In the genomic region with DNA sequence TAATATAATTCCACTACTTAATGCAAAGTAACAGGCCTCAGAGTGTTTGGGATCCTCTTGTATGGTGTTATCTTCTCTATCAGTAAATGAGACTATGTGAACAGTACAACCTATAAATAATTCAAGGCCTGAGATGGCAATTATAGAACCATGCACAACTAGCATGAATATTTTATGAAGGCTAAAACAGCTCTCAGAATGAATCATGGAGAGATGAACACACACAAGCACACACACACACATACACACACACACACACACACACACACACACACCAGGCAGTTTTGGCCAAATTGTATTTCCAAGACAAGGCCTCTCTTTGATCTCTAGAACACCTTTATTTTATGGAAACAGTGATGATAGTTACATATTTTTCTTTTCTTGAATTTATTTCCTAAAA, we compare ENCODE assay signal across 11 cellular contexts.
DNase-seq lines count a peak whose midpoint lies in the region; ATAC-seq and TF ChIP-seq lines count a peak whose summit lies in the region.
"Had no signal": no experiment of that assay in that cellular context is flagged by ENCODE, and none has a peak within 500 bp of the region (broad histone marks: within the 10 kb centered on the region; RNA-seq: fewer than 3 reads in every experiment).

No MANE protein-coding gene starts in this region.

- H3T11ph ChIP-seq in H9 (ENCODE audit: low read length), result no peak overlapping the region

- H3K14ac ChIP-seq in H9 (ENCODE audit: insufficient read depth, low read length), result no peak overlapping the region

- peaks cover 19% of the 10 kb centered on the region; the same call in 1 of the 2 replicates for H3F3A ChIP-seq in GM23248 (ENCODE audit: insufficient read depth)

- no peak overlapping the region for H3K56ac ChIP-seq in H9 (ENCODE audit: insufficient read length, low read depth, low read length)

- H3K4me3 ChIP-seq in CD4-positive, alpha-beta memory T cell (ENCODE audit: low read length in 2 of 2), result peak overlapping the region; percentile 11 to 34
- peak overlapping the region; percentile 66 for H3K4me3 ChIP-seq in GM23248

- H3K4me1 ChIP-seq in CD4-positive, alpha-beta memory T cell (ENCODE audit: insufficient read depth, low read length), result peaks cover 13% of the 10 kb centered on the region
- peaks cover 36% of the 10 kb centered on the region for H3K4me1 ChIP-seq in GM23248 (ENCODE audit: insufficient read depth)
- no peaks in the 10 kb centered on the region; the same call in 1 of the 2 replicates for H3K4me1 ChIP-seq in H9 (ENCODE audit: insufficient read depth, low read length)

- ATAC-seq in activated T-helper 17 cell treated with anti-CD3 and anti-CD28 coated beads, Interleukin-2, amount 50 U/mL, for 72 hours (replicated peaks), result peak; percentile 43
- no peak for ATAC-seq in naive thymus-derived CD8-positive, alpha-beta T cell
- no peak for ATAC-seq in HG03025 (IDR thresholded peaks at IDR 0.05; ENCODE audit: low FRiP score, unreplicated experiment)
- no peak for ATAC-seq in GM21447 (IDR thresholded peaks at IDR 0.05; ENCODE audit: unreplicated experiment)
- ATAC-seq: Panc1 had no signal

- no peak overlapping the region for H3K18ac ChIP-seq in H9 (ENCODE audit: insufficient read length, low read depth, low read length)

- no peaks in the 10 kb centered on the region for H3K36me3 Mint-ChIP-seq in CD4-positive, alpha-beta memory T cell
- no peaks in the 10 kb centered on the region for H3K36me3 Mint-ChIP-seq in activated T-helper 17 cell treated with anti-CD3 and anti-CD28 coated beads, Interleukin-2, amount 50 U/mL, for 72 hours (ENCODE audit: low read depth)
- no peaks in the 10 kb centered on the region for H3K36me3 Mint-ChIP-seq in naive thymus-derived CD8-positive, alpha-beta T cell
- no peaks in the 10 kb centered on the region for H3K36me3 Mint-ChIP-seq in H9 (ENCODE audit: insufficient read depth in 1 of 3, low read depth in 3 of 3)

- H2BK15ac ChIP-seq in H9 (ENCODE audit: low read depth, low read length), result no peak overlapping the region

- H3K9me3 ChIP-seq in CD4-positive, alpha-beta memory T cell (ENCODE audit: control insufficient read depth in 1 of 2, low read length in 2 of 2), result no peaks in the 10 kb centered on the region
- no peaks in the 10 kb centered on the region for H3K9me3 ChIP-seq in GM23248 (ENCODE audit: low read depth)
- H3K9me3 ChIP-seq in H9 (ENCODE audit: control insufficient read depth, low read depth, low read length), result no peaks in the 10 kb centered on the region

- POLR2A ChIA-PET in CD4-positive, alpha-beta memory T cell (lab: Charles Lee; ENCODE audit: partially characterized antibody), result interaction anchor here (0.9 to 1.5 kb wide), 2 partner anchors 29 to 61 kb away, joined by 3 to 4 read pairs; no protein-coding TSS in a partner anchor
- POLR2A ChIA-PET in naive thymus-derived CD8-positive, alpha-beta T cell (lab: Charles Lee), result interaction anchor here (0.7 kb wide), 1 partner anchor 37 kb away, joined by 4 read pairs; no protein-coding TSS in a partner anchor

- H4K91ac ChIP-seq in H9 (ENCODE audit: insufficient read length, low read depth, low read length), result no peak overlapping the region

- H3K4me1 Mint-ChIP-seq in CD4-positive, alpha-beta memory T cell, result peaks cover 14 to 24% (median 19%) of the 10 kb centered on the region in 4 donors
- peaks cover 16% of the 10 kb centered on the region for H3K4me1 Mint-ChIP-seq in activated T-helper 17 cell treated with anti-CD3 and anti-CD28 coated beads, Interleukin-2, amount 50 U/mL, for 72 hours
- H3K4me1 Mint-ChIP-seq in naive thymus-derived CD8-positive, alpha-beta T cell, result peaks cover 1 to 43% (median 24%) of the 10 kb centered on the region in 4 donors
- peaks cover 12 to 15% of the 10 kb centered on the region in 2 experiments for H3K4me1 Mint-ChIP-seq in H9

- H3K9ac ChIP-seq in GM23248, result peak overlapping the region; percentile 46
- no peak overlapping the region for H3K9ac ChIP-seq in H9 (ENCODE audit: extremely low read depth, insufficient read length, low read length)

- H3K4me3 Mint-ChIP-seq in CD4-positive, alpha-beta memory T cell, result peak overlapping the region; percentile 77 to 95 (median 87)
- H3K4me3 Mint-ChIP-seq in activated T-helper 17 cell treated with anti-CD3 and anti-CD28 coated beads, Interleukin-2, amount 50 U/mL, for 72 hours, result peak overlapping the region; percentile 40
- H3K4me3 Mint-ChIP-seq in naive thymus-derived CD8-positive, alpha-beta T cell, result peak overlapping the region; percentile 63 to 89 (median 84)
- H3K4me3 Mint-ChIP-seq in H9, result no peak overlapping the region
- H3K4me3 Mint-ChIP-seq: dendritic cell treated with granulocyte-macrophage colony-stimulating factor and Interleukin-4, amounts not matched to agents 40 ng/mL and 50 ng/mL, for 4 days had no signal

- no peak overlapping the region for H3K4ac ChIP-seq in H9 (ENCODE audit: low read depth, low read length)

- no peak overlapping the region for H2BK20ac ChIP-seq in H9 (ENCODE audit: low read depth, low read length, poor library complexity, severe bottlenecking)

- no peak for TF ChIP-seq CTCF in H9 (conservative IDR thresholded peaks at IDR 0.05)

- CTCF ChIA-PET in CD4-positive, alpha-beta memory T cell (lab: Charles Lee; ENCODE audit: partially characterized antibody), result interaction anchor here (1.0 to 1.1 kb wide), 2 partner anchors 62 to 232 kb away, joined by 3 read pairs; no protein-coding TSS in a partner anchor

- H3K4me2 ChIP-seq in GM23248 (ENCODE audit: unreplicated experiment) (peak overlapping the region; percentile 96), H9 (ENCODE audit: insufficient read depth, insufficient read length, low read length) (no peak overlapping the region)

- no peak for DNase-seq in CD4-positive, alpha-beta memory T cell
- DNase-seq in GM23248 (peak; percentile 25), H9 (no peak), NCI-H774 (lab: John Stamatoyannopoulos, UW) (no peak)
- DNase-seq in naive thymus-derived CD8-positive, alpha-beta T cell, result no peak
- DNase-seq: occipital lobe had no signal

- no peaks in the 10 kb centered on the region for H3K36me3 ChIP-seq in CD4-positive, alpha-beta memory T cell (ENCODE audit: insufficient read depth, low read length)
- H3K36me3 ChIP-seq in GM23248 (ENCODE audit: low read depth), result no peaks in the 10 kb centered on the region

- H3K23me2 ChIP-seq in H9 (ENCODE audit: insufficient read length, low read depth, low read length, poor library complexity, severe bottlenecking), result no peaks in the 10 kb centered on the region

- no peak overlapping the region for H2BK120ac ChIP-seq in H9 (ENCODE audit: low read depth, low read length, poor library complexity, severe bottlenecking)

- in situ Hi-C loops in GM23248 (cut with MboI), result no loop called here

- peak overlapping the region; percentile 61 for H2AFZ ChIP-seq in GM23248
- no peak overlapping the region for H2AFZ ChIP-seq in H9 (ENCODE audit: low read length)

- H3K79me1 ChIP-seq in H9 (ENCODE audit: insufficient read depth, low read depth, low read length, poor library complexity, severe bottlenecking), result no peaks in the 10 kb centered on the region

- H3K79me2 ChIP-seq in GM23248 (ENCODE audit: insufficient read depth) (peaks cover 22% of the 10 kb centered on the region), H9 (ENCODE audit: insufficient read depth, low read length) (no peaks in the 10 kb centered on the region)

- no peak overlapping the region for H2BK12ac ChIP-seq in H9 (ENCODE audit: insufficient read length, low read depth, low read length)

- H4K5ac ChIP-seq in H9 (ENCODE audit: insufficient read length, low read depth, low read length), result no peak overlapping the region

- H2AK5ac ChIP-seq in H9 (ENCODE audit: insufficient read length, low read length), result no peak overlapping the region

- peak overlapping the region in 6 of 7 donors; percentile 30 to 94 (median 82) for H3K27ac Mint-ChIP-seq in CD4-positive, alpha-beta memory T cell
- H3K27ac Mint-ChIP-seq in activated T-helper 17 cell treated with anti-CD3 and anti-CD28 coated beads, Interleukin-2, amount 50 U/mL, for 72 hours, result peak overlapping the region; percentile 30
- H3K27ac Mint-ChIP-seq in naive thymus-derived CD8-positive, alpha-beta T cell, result peak overlapping the region in 9 of 10 donors; percentile 67 to 96 (median 85)
- no peak overlapping the region for H3K27ac Mint-ChIP-seq in H9
- H3K27ac Mint-ChIP-seq: dendritic cell treated with granulocyte-macrophage colony-stimulating factor and Interleukin-4, amounts not matched to agents 40 ng/mL and 50 ng/mL, for 4 days had no signal

- no peak overlapping the region for H3K23ac ChIP-seq in H9 (ENCODE audit: insufficient read length, low read depth, low read length)

- H3K9me2 ChIP-seq in GM23248 (ENCODE audit: insufficient read depth), result no peaks in the 10 kb centered on the region

- H4K8ac ChIP-seq in H9 (replicated peaks; ENCODE audit: insufficient read length, low read depth, low read length), result no peak overlapping the region

- no peak overlapping the region for H2BK5ac ChIP-seq in H9 (ENCODE audit: insufficient read length, low read length)

- intact Hi-C loops in CD4-positive, alpha-beta memory T cell (cut with micrococcal nuclease), result loop anchor here (5.0 kb wide), 1 partner anchor 222 kb away; a partner anchor contains a TSS

- H4K20me1 ChIP-seq in GM23248 (ENCODE audit: insufficient read depth) (no peaks in the 10 kb centered on the region), H9 (ENCODE audit: control insufficient read depth, insufficient read depth, insufficient read length) (no peaks in the 10 kb centered on the region)

- peaks cover 0 to 1% (median 0%) of the 10 kb centered on the region in 8 donors for H3K9me3 Mint-ChIP-seq in CD4-positive, alpha-beta memory T cell
- no peaks in the 10 kb centered on the region for H3K9me3 Mint-ChIP-seq in activated T-helper 17 cell treated with anti-CD3 and anti-CD28 coated beads, Interleukin-2, amount 50 U/mL, for 72 hours
- no peaks in the 10 kb centered on the region for H3K9me3 Mint-ChIP-seq in naive thymus-derived CD8-positive, alpha-beta T cell
- no peaks in the 10 kb centered on the region for H3K9me3 Mint-ChIP-seq in H9
- H3K9me3 Mint-ChIP-seq: dendritic cell treated with granulocyte-macrophage colony-stimulating factor and Interleukin-4, amounts not matched to agents 40 ng/mL and 50 ng/mL, for 4 days had no signal

- no peaks in the 10 kb centered on the region for H3K27me3 ChIP-seq in CD4-positive, alpha-beta memory T cell (ENCODE audit: insufficient read depth, low read length)
- H3K27me3 ChIP-seq in GM23248 (replicated peaks; ENCODE audit: insufficient read depth) (no peaks in the 10 kb centered on the region), H9 (ENCODE audit: insufficient read depth, low read length) (no peaks in the 10 kb centered on the region)

- peaks cover 2 to 5% of the 10 kb centered on the region in 2 donors for H3K27me3 Mint-ChIP-seq in CD4-positive, alpha-beta memory T cell
- peaks cover 13% of the 10 kb centered on the region for H3K27me3 Mint-ChIP-seq in activated T-helper 17 cell treated with anti-CD3 and anti-CD28 coated beads, Interleukin-2, amount 50 U/mL, for 72 hours
- peaks cover 0 to 7% (median 0%) of the 10 kb centered on the region in 5 donors for H3K27me3 Mint-ChIP-seq in naive thymus-derived CD8-positive, alpha-beta T cell
- no peaks in the 10 kb centered on the region; the same call in 1 of the 2 replicates for H3K27me3 Mint-ChIP-seq in H9 (ENCODE audit: low read depth)

- no peak overlapping the region for H3K27ac ChIP-seq in CD4-positive, alpha-beta memory T cell (ENCODE audit: low read depth, low read length)
- H3K27ac ChIP-seq in GM23248, result peak overlapping the region; percentile 57
- no peak overlapping the region for H3K27ac ChIP-seq in H9 (ENCODE audit: insufficient read length, low read depth, low read length)

Comparison
In these comparisons a context has a peak if more than half of its experiments do, and no peak if none do; other contexts are left out.
1. H3K27ac Mint-ChIP-seq: peak in CD4-positive, alpha-beta memory T cell (6 of 7), activated T-helper 17 cell treated with anti-CD3 and anti-CD28 coated beads, Interleukin-2, amount 50 U/mL, for 72 hours (single experiment) and naive thymus-derived CD8-positive, alpha-beta T cell (9 of 10); none in H9 (0 of 3).
2. H3K4me3 Mint-ChIP-seq: peak in CD4-positive, alpha-beta memory T cell (8 of 8), activated T-helper 17 cell treated with anti-CD3 and anti-CD28 coated beads, Interleukin-2, amount 50 U/mL, for 72 hours (single experiment) and naive thymus-derived CD8-positive, alpha-beta T cell (10 of 10); none in H9 (0 of 2).